29 cellular contexts compared by ENCODE assay signal in genomic region chr14:30317729-30318128, GRCh38.
"Had no signal": no experiment of that assay in that cellular context is flagged by ENCODE, and none has a peak within 500 bp of the region (broad histone marks: within the 10 kb centered on the region; RNA-seq: fewer than 3 reads in every experiment).

No MANE protein-coding gene starts in this region.

- H3K27ac Mint-ChIP-seq: activated CD4-positive, alpha-beta memory T cell treated with anti-CD3 and anti-CD28 coated beads for 36 hours; activated CD4-positive, alpha-beta T cell treated with anti-CD3 and anti-CD28 coated beads for 36 hours; activated CD4-positive, alpha-beta T cell treated with anti-CD3 and anti-CD28 coated beads, Interleukin-2, amount 10 ng/mL, durations not matched to agents 24 days and 14 days; activated naive CD8-positive, alpha-beta T cell; activated T-cell treated with anti-CD3 and anti-CD28 coated beads, Interleukin-2, amount 50 U/mL, for 24 hours; activated T-cell treated with anti-CD3 and anti-CD28 coated beads, Interleukin-2, amount 50 U/mL, for 72 hours had no signal

- H3K27ac ChIP-seq: body of pancreas, colonic mucosa, epithelial cell of prostate, esophagus squamous epithelium, gastroesophageal sphincter had no signal

- H3K36me3 ChIP-seq: colonic mucosa, esophagus squamous epithelium, gastroesophageal sphincter had no signal

- H3K27me3 ChIP-seq: body of pancreas, colonic mucosa, esophagus squamous epithelium, gastroesophageal sphincter had no signal

- H3K9me3 Mint-ChIP-seq: activated T-cell treated with anti-CD3 and anti-CD28 coated beads, Interleukin-2, amount 50 U/mL, for 24 hours had no signal

- H3K4me3 Mint-ChIP-seq: activated CD4-positive, alpha-beta memory T cell treated with anti-CD3 and anti-CD28 coated beads for 36 hours; activated CD4-positive, alpha-beta T cell treated with anti-CD3 and anti-CD28 coated beads for 36 hours; activated CD4-positive, alpha-beta T cell treated with anti-CD3 and anti-CD28 coated beads, Interleukin-2, amount 10 ng/mL, durations not matched to agents 24 days and 14 days; activated naive CD8-positive, alpha-beta T cell; activated T-cell treated with anti-CD3 and anti-CD28 coated beads, Interleukin-2, amount 50 U/mL, for 24 hours; activated T-cell treated with anti-CD3 and anti-CD28 coated beads, Interleukin-2, amount 50 U/mL, for 72 hours had no signal

- H3K9me3 ChIP-seq: body of pancreas, colonic mucosa had no signal

- H3K36me3 Mint-ChIP-seq: activated CD4-positive, alpha-beta memory T cell treated with anti-CD3 and anti-CD28 coated beads for 36 hours; activated naive CD8-positive, alpha-beta T cell had no signal

- FAIRE-seq: astrocyte, endometrium, endothelial cell of umbilical vein had no signal

- ATAC-seq: activated CD4-positive, alpha-beta T cell treated with anti-CD3 and anti-CD28 coated beads for 36 hours; activated T-cell treated with anti-CD3 and anti-CD28 coated beads, Interleukin-2, amount 50 U/mL, for 72 hours; body of pancreas; gastroesophageal sphincter had no signal

- H3K4me1 Mint-ChIP-seq: activated CD4-positive, alpha-beta T cell treated with anti-CD3 and anti-CD28 coated beads, Interleukin-2, amount 10 ng/mL, durations not matched to agents 24 days and 14 days had no signal

- H3K27me3 Mint-ChIP-seq: activated CD4-positive, alpha-beta T cell treated with anti-CD3 and anti-CD28 coated beads, Interleukin-2, amount 10 ng/mL, durations not matched to agents 24 days and 14 days had no signal

- H3K4me1 ChIP-seq: body of pancreas, colonic mucosa, esophagus squamous epithelium, gastroesophageal sphincter had no signal

- DNase-seq: activated CD4-positive, alpha-beta memory T cell treated with anti-CD3 and anti-CD28 coated beads for 36 hours; activated CD4-positive, alpha-beta T cell treated with anti-CD3 and anti-CD28 coated beads for 36 hours; activated CD4-positive, alpha-beta T cell treated with anti-CD3 and anti-CD28 coated beads, Interleukin-2, amount 10 ng/mL, durations not matched to agents 24 days and 14 days; activated CD4-positive, CD25-positive, alpha-beta regulatory T cell; activated CD4-positive, CD25-positive, alpha-beta regulatory T cell treated with anti-CD3 and anti-CD28 coated beads, Interleukin-2, amount 50 U/mL, for 72 hours; activated CD8-positive, alpha-beta memory T cell treated with anti-CD3 and anti-CD28 coated beads, Interleukin-2, amount 50 U/mL, for 48 hours; activated effector memory CD4-positive, alpha-beta T cell treated with Interleukin-2 at 50 U/mL for 16 hours; activated gamma-delta T cell treated with Interleukin-2 at 50 U/mL for 16 hours; activated naive CD4-positive, alpha-beta T cell treated with anti-CD3 and anti-CD28 coated beads, Interleukin-2, amount 50 U/mL, for 16 hours; activated naive CD4-positive, alpha-beta T cell treated with Interleukin-2 at 50 U/mL for 16 hours; activated T-cell treated with anti-CD3 and anti-CD28 coated beads for 4 hours; activated T-cell treated with anti-CD3 and anti-CD28 coated beads, Interleukin-2, amount 50 U/mL, for 24 hours; activated T-cell treated with anti-CD3 and anti-CD28 coated beads, Interleukin-2, amount 50 U/mL, for 72 hours; amniotic stem cell; anterior cingulate cortex; body of pancreas; central memory CD4-positive, alpha-beta T cell; cerebellar nuclear complex; colonic mucosa; effector CD8-positive, alpha-beta T cell; esophagus squamous epithelium; foreskin melanocyte; T-helper 2 cell had no signal

- H3K4me3 ChIP-seq: body of pancreas, colonic mucosa, esophagus squamous epithelium, gastroesophageal sphincter had no signal
